14 cellular contexts compared by ENCODE assay signal in the genomic region with DNA sequence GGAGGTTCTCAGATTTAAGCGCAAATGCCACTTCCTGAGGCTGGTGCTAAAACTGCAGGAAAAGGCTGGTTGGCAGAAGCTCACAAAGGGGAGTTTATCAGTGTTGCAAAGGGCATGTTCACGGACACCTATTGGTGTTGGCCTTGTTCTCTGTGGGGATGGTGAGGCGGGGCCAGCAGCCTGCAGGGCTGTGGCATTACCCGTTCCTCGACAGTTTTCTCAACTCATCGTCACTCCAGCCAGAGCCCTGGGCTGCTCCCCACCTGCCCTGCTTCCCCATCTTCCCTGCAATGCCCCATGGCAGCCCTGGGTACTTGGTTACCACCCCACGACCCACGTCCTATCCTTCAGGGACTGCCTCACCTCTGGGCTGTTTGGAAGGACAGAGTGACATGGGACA.
DNase-seq lines count a peak whose midpoint lies in the region; TF ChIP-seq lines count a peak whose summit lies in the region.
"Had no signal": no experiment of that assay in that cellular context is flagged by ENCODE, and none has a peak within 500 bp of the region (broad histone marks: within the 10 kb centered on the region; RNA-seq: fewer than 3 reads in every experiment).

No MANE protein-coding gene starts in this region.

- H3K4me1 Mint-ChIP-seq in H9 = peaks cover 39 to 45% of the 10 kb centered on the region in 2 experiments

- H2BK15ac ChIP-seq in neuronal stem cell (ENCODE audit: low read length) (no peak overlapping the region), H9 (ENCODE audit: low read depth, low read length) (no peak overlapping the region)

- H3K4me1 ChIP-seq in hepatocyte (ENCODE audit: insufficient read depth) (no peaks in the 10 kb centered on the region), neuronal stem cell (ENCODE audit: control insufficient read depth in 2 of 2, insufficient read depth in 1 of 2, low read depth in 1 of 2, low read length in 2 of 2) (peaks cover 28 to 32% of the 10 kb centered on the region in 2 donors), H9 (ENCODE audit: insufficient read depth, low read length) (peaks cover 23% of the 10 kb centered on the region)

- 87% methylated on average over 8 of the region's 8 CpGs for WGBS in hepatocyte (ENCODE audit: low lambda C conversion rate, missing lambda C conversion rate)
- WGBS in neuronal stem cell (ENCODE audit: extremely low coverage in 2 of 2, insufficient read length in 2 of 2, insufficient replicate concordance in 1 of 2), 2 donors = no CpG with 5 or more reads among the region's 8 CpGs
- WGBS in H9 (ENCODE audit: extremely low coverage, insufficient read length, low lambda C conversion rate) = no CpG with 5 or more reads among the region's 8 CpGs

- no peaks in the 10 kb centered on the region; the same call in 1 of the 2 replicates for H3K27me3 Mint-ChIP-seq in H9 (ENCODE audit: low read depth)

- no peaks in the 10 kb centered on the region for H3K27me3 ChIP-seq in hepatocyte
- no peaks in the 10 kb centered on the region for H3K27me3 ChIP-seq in neuronal stem cell (ENCODE audit: control insufficient read depth in 3 of 3, insufficient read depth in 3 of 3, low read depth in 1 of 3, low read length in 3 of 3)
- no peaks in the 10 kb centered on the region for H3K27me3 ChIP-seq in H9 (ENCODE audit: insufficient read depth, low read length)

- no peak overlapping the region for H4K91ac ChIP-seq in neuronal stem cell (ENCODE audit: low read depth, low read length, poor library complexity)
- no peak overlapping the region for H4K91ac ChIP-seq in H9 (ENCODE audit: insufficient read length, low read depth, low read length)

- H3K14ac ChIP-seq in neuronal stem cell (ENCODE audit: low read length) = no peak overlapping the region
- H3K14ac ChIP-seq in H9 (ENCODE audit: insufficient read depth, low read length) = no peak overlapping the region

- H3K27ac ChIP-seq in hepatocyte (peak overlapping the region; percentile 80), neuronal stem cell (replicated peaks; ENCODE audit: low read length) (no peak overlapping the region), H9 (ENCODE audit: insufficient read length, low read depth, low read length) (no peak overlapping the region)

- H3K79me1 ChIP-seq in neuronal stem cell (ENCODE audit: low read depth, low read length) (no peaks in the 10 kb centered on the region), H9 (ENCODE audit: insufficient read depth, low read depth, low read length, poor library complexity, severe bottlenecking) (no peaks in the 10 kb centered on the region)

- no peak overlapping the region for H2BK120ac ChIP-seq in neuronal stem cell (ENCODE audit: low read depth, low read length)
- H2BK120ac ChIP-seq in H9 (ENCODE audit: low read depth, low read length, poor library complexity, severe bottlenecking) = no peak overlapping the region

- H2AK5ac ChIP-seq in neuronal stem cell (ENCODE audit: low read depth, low read length) (no peak overlapping the region), H9 (ENCODE audit: insufficient read length, low read length) (no peak overlapping the region)

- peak overlapping the region; percentile 19 for H3K4me2 ChIP-seq in hepatocyte
- H3K4me2 ChIP-seq in neuronal stem cell (ENCODE audit: insufficient read depth, low read length, poor library complexity, severe bottlenecking) = no peak overlapping the region
- H3K4me2 ChIP-seq in H9 (ENCODE audit: insufficient read depth, insufficient read length, low read length) = no peak overlapping the region

- H3K9me2 ChIP-seq in hepatocyte (replicated peaks; ENCODE audit: insufficient read depth) = no peaks in the 10 kb centered on the region

- H3K9me3 ChIP-seq in hepatocyte (ENCODE audit: low read depth) (no peaks in the 10 kb centered on the region), neuronal stem cell (replicated peaks in 1 of 2; ENCODE audit: control insufficient read depth in 2 of 2, insufficient read depth in 1 of 2, low read depth in 1 of 2, low read length in 2 of 2) (peaks cover 0 to 7% of the 10 kb centered on the region in 2 donors), H9 (ENCODE audit: control insufficient read depth, low read depth, low read length) (no peaks in the 10 kb centered on the region)

- H3K4me3 ChIP-seq in hepatocyte (no peak overlapping the region), neuronal stem cell (ENCODE audit: low read length in 2 of 2) (no peak overlapping the region), foreskin fibroblast (ENCODE audit: low read depth in 1 of 2, low read length in 2 of 2) (no peak overlapping the region)

- H4K8ac ChIP-seq in neuronal stem cell (ENCODE audit: low read depth, low read length) (no peak overlapping the region), H9 (replicated peaks; ENCODE audit: insufficient read length, low read depth, low read length) (no peak overlapping the region)

- H3K4ac ChIP-seq in neuronal stem cell (ENCODE audit: low read length) = no peak overlapping the region
- no peak overlapping the region for H3K4ac ChIP-seq in H9 (ENCODE audit: low read depth, low read length)

- H3K36me3 Mint-ChIP-seq in H9 (ENCODE audit: insufficient read depth in 1 of 3, low read depth in 3 of 3) = peaks cover 0 to 3% (median under 1%) of the 10 kb centered on the region in 3 experiments; a peak in 4 of 7 replicates
- H3K36me3 Mint-ChIP-seq: CD8-positive, alpha-beta T cell had no signal

- H3K4me3 Mint-ChIP-seq in H9 = no peak overlapping the region
- H3K4me3 Mint-ChIP-seq: CD8-positive, alpha-beta T cell had no signal

- H3K9ac ChIP-seq in neuronal stem cell (ENCODE audit: low read depth, low read length, poor library complexity) (peak overlapping the region; percentile 17), H9 (ENCODE audit: extremely low read depth, insufficient read length, low read length) (no peak overlapping the region)

- H2AFZ ChIP-seq in hepatocyte (no peak overlapping the region), neuronal stem cell (ENCODE audit: low read length) (no peak overlapping the region), H9 (ENCODE audit: low read length) (no peak overlapping the region)

- H2BK5ac ChIP-seq in neuronal stem cell (ENCODE audit: low read length) (no peak overlapping the region), H9 (ENCODE audit: insufficient read length, low read length) (no peak overlapping the region)

- H3K9me3 Mint-ChIP-seq in H9 = no peaks in the 10 kb centered on the region
- H3K9me3 Mint-ChIP-seq: CD8-positive, alpha-beta T cell had no signal

- H3K56ac ChIP-seq in H9 (ENCODE audit: insufficient read length, low read depth, low read length) = no peak overlapping the region

- no peaks in the 10 kb centered on the region for H3K79me2 ChIP-seq in hepatocyte
- no peaks in the 10 kb centered on the region for H3K79me2 ChIP-seq in H9 (ENCODE audit: insufficient read depth, low read length)

- peak; percentile 28 for DNase-seq in Daoy (ENCODE audit: low read depth)
- DNase-seq in NCI-H526 treated with DMSO at 0.1 percent for 48 hours (lab: John Stamatoyannopoulos, UW) = peak; percentile 34
- DNase-seq in hepatocyte (ENCODE audit: low spot score) = no peak
- DNase-seq in neuronal stem cell (ENCODE audit: low spot score) = no peak
- DNase-seq in H9 = no peak
- no peak for DNase-seq in foreskin fibroblast
- no peak for DNase-seq in foreskin melanocyte
- DNase-seq in A172 (ENCODE audit: low spot score) = no peak
- DNase-seq: ACHN; CD8-positive, alpha-beta T cell; NCI-H1436; NCI-H2029 treated with DMSO at 0.1 percent for 48 hours; NCI-H226; Right ventricle myocardium superior had no signal

- H3K23ac ChIP-seq in neuronal stem cell (ENCODE audit: low read depth, low read length, poor library complexity) (no peak overlapping the region), H9 (ENCODE audit: insufficient read length, low read depth, low read length) (no peak overlapping the region)

- H3K27ac Mint-ChIP-seq in H9 = no peak overlapping the region; a peak in 1 of 7 replicates
- H3K27ac Mint-ChIP-seq: CD8-positive, alpha-beta T cell had no signal

- H4K5ac ChIP-seq in H9 (ENCODE audit: insufficient read length, low read depth, low read length) = no peak overlapping the region

- H2BK12ac ChIP-seq in neuronal stem cell (ENCODE audit: low read length) = peak overlapping the region; percentile 2
- no peak overlapping the region for H2BK12ac ChIP-seq in H9 (ENCODE audit: insufficient read length, low read depth, low read length)

- H3K18ac ChIP-seq in neuronal stem cell (ENCODE audit: low read length) = peak overlapping the region; percentile 6
- no peak overlapping the region for H3K18ac ChIP-seq in H9 (ENCODE audit: insufficient read length, low read depth, low read length)

- TF ChIP-seq CTCF in hepatocyte (IDR thresholded peaks at IDR 0.05; ENCODE audit: poor library complexity) = no peak
- no peak for TF ChIP-seq CTCF in H9 (conservative IDR thresholded peaks at IDR 0.05)
- TF ChIP-seq CTCF in foreskin fibroblast (IDR thresholded peaks at IDR 0.05; ENCODE audit: low read depth, low read length) = no peak

- no peaks in the 10 kb centered on the region for H4K20me1 ChIP-seq in hepatocyte (ENCODE audit: insufficient read depth, poor library complexity, severe bottlenecking)
- no peaks in the 10 kb centered on the region for H4K20me1 ChIP-seq in H9 (ENCODE audit: control insufficient read depth, insufficient read depth, insufficient read length)

- no peak overlapping the region for H3T11ph ChIP-seq in H9 (ENCODE audit: low read length)

- H2BK20ac ChIP-seq in H9 (ENCODE audit: low read depth, low read length, poor library complexity, severe bottlenecking) = no peak overlapping the region

- H3K36me3 ChIP-seq in hepatocyte (replicated peaks; ENCODE audit: insufficient read depth, low read depth) (no peaks in the 10 kb centered on the region), neuronal stem cell (replicated peaks in 1 of 2; ENCODE audit: control insufficient read depth in 2 of 2, insufficient read depth in 2 of 2, low read length in 2 of 2) (no peaks in the 10 kb centered on the region)

- H3K23me2 ChIP-seq in H9 (ENCODE audit: insufficient read length, low read depth, low read length, poor library complexity, severe bottlenecking) = no peaks in the 10 kb centered on the region

Comparison
In these comparisons a context has a peak if more than half of its experiments do, and no peak if none do; other contexts are left out.
1. DNase-seq: peak in Daoy (single experiment) and NCI-H526 treated with DMSO at 0.1 percent for 48 hours (single experiment); none in hepatocyte (single experiment), neuronal stem cell (single experiment), H9 (single experiment), foreskin fibroblast (0 of 2), foreskin melanocyte (single experiment) and A172 (single experiment).